Comparison of ENCODE assay signal across 8 cellular contexts in genomic region chr19:35931161-35931873, GRCh38. TPM values are rescaled to one million over a fixed set of nuclear protein-coding genes. Genes with fewer than 3 reads are reported as not detected.
DNase-seq lines count a peak whose midpoint lies in the region; ATAC-seq, FAIRE-seq and TF ChIP-seq lines count a peak whose summit lies in the region.

No MANE protein-coding gene starts in this region.

- peak; percentile 97 to 99 for DNase-seq in AML-193 (lab: John Stamatoyannopoulos, UW)
- peak; percentile 100 for DNase-seq in NCI-H345 treated with DMSO at 0.1 percent for 48 hours (lab: John Stamatoyannopoulos, UW; ENCODE audit: unreplicated experiment)
- peak; percentile 99 for DNase-seq in cerebellum (ENCODE audit: low spot score)
- peak; percentile 100 for DNase-seq in kidney
- DNase-seq in stimulated activated CD4-positive, alpha-beta T cell treated with anti-CD3 and anti-CD28 coated beads, Interleukin-15, amount 100 ng/mL, for 24 hours: peak; percentile 100

- peak; percentile 93 for ATAC-seq in GM19025 (IDR thresholded peaks at IDR 0.05; ENCODE audit: low read depth, unreplicated experiment)
- ATAC-seq in HG03342 (IDR thresholded peaks at IDR 0.05; ENCODE audit: unreplicated experiment): peak; percentile 90
- ATAC-seq in activated CD4-positive, CD25-positive, alpha-beta regulatory T cell treated with anti-CD3 and anti-CD28 coated beads, Interleukin-2, amount 50 U/mL, for 24 hours: peak; percentile 98 to 99

- TF ChIP-seq CTCF in kidney (IDR thresholded peaks at IDR 0.05; ENCODE audit: borderline replicate concordance, extremely low read depth, insufficient read depth): peak; percentile 94

- intact Hi-C loops in kidney (cut with DNase I): loop anchor here (5.0 kb wide), 1 partner anchor 49 kb away; no protein-coding TSS in a partner anchor

- no peaks in the 10 kb centered on the region for H3K36me3 ChIP-seq in kidney (ENCODE audit: control insufficient read depth in 1 of 2, insufficient read depth in 2 of 2, low read length in 2 of 2)

- H3K4me1 ChIP-seq in kidney (ENCODE audit: control insufficient read depth in 1 of 2, insufficient read depth in 1 of 2, low read depth in 1 of 2, low read length in 2 of 2): peaks cover 4 to 9% of the 10 kb centered on the region in 2 donors

- H3K9ac ChIP-seq in kidney (ENCODE audit: low read length in 2 of 2): peak overlapping the region in 1 of 2 donors; percentile 17

- peak; percentile 95 for FAIRE-seq in kidney (lab: Jason Lieb, UNC)

- H3K4me3 ChIP-seq in kidney (ENCODE audit: low read length in 2 of 2): peak overlapping the region; percentile 35 to 45

- peak overlapping the region in 1 of 2 donors; percentile 41 for H3K27ac ChIP-seq in kidney (ENCODE audit: low read depth in 2 of 2, low read length in 2 of 2)

- no peaks in the 10 kb centered on the region for H3K9me3 ChIP-seq in kidney (ENCODE audit: control insufficient read depth in 1 of 2, low read length in 2 of 2)

RNA-seq across cellular contexts. Expression of gene LRFN3, which starts 4.9 kb away (rescaled TPM):
- 8.5 TPM for total RNA-seq in cerebellum
- 9.4 TPM for total RNA-seq in kidney
- 8.2 TPM for polyA plus RNA-seq in kidney (ENCODE audit: insufficient read depth, low read depth, low replicate concordance)

RNA-seq across cellular contexts. Expression of gene TYROBP, which starts 23.2 kb away (rescaled TPM):
- total RNA-seq in cerebellum: 3.1 TPM
- total RNA-seq in kidney: 77.6 TPM
- 64.2 TPM for polyA plus RNA-seq in kidney (ENCODE audit: insufficient read depth, low read depth, low replicate concordance)

RNA-seq across cellular contexts. Expression of gene HCST, which starts 29.0 kb away (rescaled TPM):
- total RNA-seq in cerebellum: not detected
- total RNA-seq in kidney: 16.7 TPM
- polyA plus RNA-seq in kidney (ENCODE audit: insufficient read depth, low read depth, low replicate concordance): 10.6 TPM

RNA-seq across cellular contexts. Expression of gene NFKBID, which starts 31.0 kb away (rescaled TPM):
- total RNA-seq in cerebellum (3.9 TPM), kidney (23.9 TPM)
- 1.9 TPM for polyA plus RNA-seq in kidney (ENCODE audit: insufficient read depth, low read depth, low replicate concordance)

Comparison
In these comparisons a context has a peak if more than half of its experiments do, and no peak if none do; other contexts are left out.
1. RNA of gene TYROBP, which starts 23.2 kb away (total RNA-seq): 77.6 TPM in kidney (single experiment); 3.1 TPM in cerebellum (single experiment); every median in the first group is over 10 times any median in the second.
2. RNA of gene HCST, which starts 29.0 kb away (total RNA-seq): 16.7 TPM in kidney (single experiment); not detected in cerebellum (single experiment); every median in the first group is over 10 times any median in the second.
3. Peak in every context shown above with its lines, with median percentiles within 50 percentile points of each other: DNase-seq and ATAC-seq.